8 cellular contexts compared by ENCODE assay signal in genomic region chr21:17045214-17045835, GRCh38.
DNase-seq lines count a peak whose midpoint lies in the region; ATAC-seq and TF ChIP-seq lines count a peak whose summit lies in the region.

No MANE protein-coding gene starts in this region.

- H3K9me3 ChIP-seq in RWPE2 (ENCODE audit: severe bottlenecking) (no peaks in the 10 kb centered on the region), upper lobe of right lung (no peaks in the 10 kb centered on the region)

- no peaks in the 10 kb centered on the region for H3K4me1 ChIP-seq in RWPE2 (ENCODE audit: insufficient read depth, poor library complexity, severe bottlenecking)
- H3K4me1 ChIP-seq in upper lobe of right lung = no peaks in the 10 kb centered on the region

- intact Hi-C loops in Right ventricle myocardium superior (cut with DNase I) = no loop called here
- intact Hi-C loops in Right ventricle myocardium inferior (cut with DNase I) = loop anchor here (10.0 kb wide), 1 partner anchor 961 kb away; no protein-coding TSS in a partner anchor
- intact Hi-C loops in upper lobe of right lung (cut with DNase I) = no loop called here

- DNase-seq in Right ventricle myocardium superior (no peak), Right ventricle myocardium inferior (ENCODE audit: missing footprints) (no peak), RWPE2 (ENCODE audit: low spot score) (no peak), glomerular visceral epithelial cell (ENCODE audit: extremely low spot score) (peak; percentile 30), upper lobe of right lung (no peak), DMS153 (lab: John Stamatoyannopoulos, UW) (no peak), cerebellar nuclear complex (lab: John Stamatoyannopoulos, UW) (no peak), anterior cingulate cortex (lab: John Stamatoyannopoulos, UW) (no peak)

- TF ChIP-seq CTCF in RWPE2 (IDR thresholded peaks at IDR 0.05; ENCODE audit: poor library complexity, severe bottlenecking) (peak; percentile 51), upper lobe of right lung (IDR thresholded peaks at IDR 0.05) (peak; percentile 45)

- H3K27ac ChIP-seq in RWPE2 (ENCODE audit: poor library complexity, severe bottlenecking) (no peak overlapping the region), upper lobe of right lung (no peak overlapping the region)

- H3K36me3 ChIP-seq in RWPE2 (ENCODE audit: low read depth) = no peaks in the 10 kb centered on the region
- no peaks in the 10 kb centered on the region for H3K36me3 ChIP-seq in upper lobe of right lung

- H3K4me3 ChIP-seq in RWPE2 (ENCODE audit: severe bottlenecking) (no peak overlapping the region), upper lobe of right lung (no peak overlapping the region)

- H3K27me3 ChIP-seq in RWPE2 (ENCODE audit: insufficient read depth, poor library complexity, severe bottlenecking) (no peaks in the 10 kb centered on the region), upper lobe of right lung (no peaks in the 10 kb centered on the region)

- peak; percentile 61 for ATAC-seq in Right ventricle myocardium superior (ENCODE audit: poor library complexity)
- ATAC-seq in Right ventricle myocardium inferior = no peak
- peak; percentile 36; the same call in 1 of the 3 replicates for ATAC-seq in RWPE2 (ENCODE audit: low read depth)
- peak; percentile 49 for ATAC-seq in upper lobe of right lung
